13 cellular contexts compared by ENCODE assay signal in the genomic region with DNA sequence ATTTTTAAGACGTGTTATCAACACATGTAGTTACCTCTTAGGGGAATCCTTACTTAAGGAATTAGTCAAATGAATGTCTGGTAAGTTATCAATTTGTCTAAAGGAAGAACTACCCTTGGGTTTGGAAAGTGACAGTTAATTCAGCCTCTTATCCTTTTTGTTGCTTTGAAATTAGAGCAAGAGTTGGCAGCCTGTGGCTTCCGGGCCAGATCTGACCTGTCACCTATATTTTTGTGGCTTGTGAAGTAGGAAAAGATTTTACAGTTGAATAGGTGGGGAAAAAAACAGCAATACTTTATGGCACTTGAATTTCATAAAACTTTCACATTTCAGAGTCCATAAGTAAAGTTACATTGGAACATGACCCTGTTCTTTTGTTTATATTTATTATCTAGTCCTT. TPM values are rescaled to one million over a fixed set of nuclear protein-coding genes. Genes with fewer than 3 reads are reported as not detected.
A peak's percentile ranks its signal among the peaks of the same experiment; 100 is the strongest.
DNase-seq lines count a peak whose midpoint lies in the region; ATAC-seq and TF ChIP-seq lines count a peak whose summit lies in the region.
"Had no signal": no experiment of that assay in that cellular context is flagged by ENCODE, and none has a peak within 500 bp of the region (broad histone marks: within the 10 kb centered on the region; RNA-seq: fewer than 3 reads in every experiment).

No MANE protein-coding gene starts in this region.

- H2BK12ac ChIP-seq in neuronal stem cell (ENCODE audit: low read length): no peak overlapping the region

- peak overlapping the region; percentile 5; the same call in 1 of the 2 replicates for H3K4me3 ChIP-seq in Jurkat, Clone E6-1 (ENCODE audit: low read length)
- no peak overlapping the region for H3K4me3 ChIP-seq in neuronal stem cell (ENCODE audit: low read length in 2 of 2)
- H3K4me3 ChIP-seq: tibial artery had no signal

- CTCF ChIA-PET in CD4-positive, alpha-beta T cell (lab: Charles Lee): interaction anchor here (1.4 to 1.5 kb wide), 2 partner anchors 13 to 155 kb away, joined by 3 to 4 read pairs; no protein-coding TSS in a partner anchor

- no peaks in the 10 kb centered on the region for H3K9me3 ChIP-seq in CD4-positive, alpha-beta T cell (ENCODE audit: control insufficient read depth, low read length)
- H3K9me3 ChIP-seq in neuronal stem cell (replicated peaks in 1 of 2; ENCODE audit: control insufficient read depth in 2 of 2, insufficient read depth in 1 of 2, low read depth in 1 of 2, low read length in 2 of 2): no peaks in the 10 kb centered on the region
- H3K9me3 ChIP-seq: neutrophil, tibial artery had no signal

- H3K14ac ChIP-seq in neuronal stem cell (ENCODE audit: low read length): no peak overlapping the region

- no peak overlapping the region for H4K91ac ChIP-seq in neuronal stem cell (ENCODE audit: low read depth, low read length, poor library complexity)

- H3K4me1 ChIP-seq in neuronal stem cell (ENCODE audit: control insufficient read depth in 2 of 2, insufficient read depth in 1 of 2, low read depth in 1 of 2, low read length in 2 of 2): peaks cover 8 to 18% of the 10 kb centered on the region in 2 donors

- no peak overlapping the region for H3K4ac ChIP-seq in neuronal stem cell (ENCODE audit: low read length)

- H3K27ac ChIP-seq in CD4-positive, alpha-beta T cell (ENCODE audit: low read depth, low read length): no peak overlapping the region
- no peak overlapping the region for H3K27ac ChIP-seq in neuronal stem cell (replicated peaks; ENCODE audit: low read length)
- H3K27ac ChIP-seq: C4-2B, neutrophil had no signal

- H3K79me1 ChIP-seq in neuronal stem cell (ENCODE audit: low read depth, low read length): peaks cover 1% of the 10 kb centered on the region

- peaks cover 54% of the 10 kb centered on the region for H3K36me3 Mint-ChIP-seq in CD4-positive, alpha-beta T cell (ENCODE audit: low read depth)
- no peaks in the 10 kb centered on the region for H3K36me3 Mint-ChIP-seq in activated T-helper 17 cell treated with anti-CD3 and anti-CD28 coated beads, Interleukin-2, amount 50 U/mL, for 72 hours (ENCODE audit: low read depth)

- no peak overlapping the region for H3K18ac ChIP-seq in neuronal stem cell (ENCODE audit: low read length)

- H2BK15ac ChIP-seq in neuronal stem cell (ENCODE audit: low read length): no peak overlapping the region

- H3K9me3 Mint-ChIP-seq in CD4-positive, alpha-beta T cell: no peaks in the 10 kb centered on the region
- H3K9me3 Mint-ChIP-seq in activated T-helper 17 cell treated with anti-CD3 and anti-CD28 coated beads, Interleukin-2, amount 50 U/mL, for 72 hours: no peaks in the 10 kb centered on the region

- H3K4me3 Mint-ChIP-seq in CD4-positive, alpha-beta T cell: peak overlapping the region; percentile 60
- peak overlapping the region; percentile 98 for H3K4me3 Mint-ChIP-seq in activated T-helper 17 cell treated with anti-CD3 and anti-CD28 coated beads, Interleukin-2, amount 50 U/mL, for 72 hours

- H2BK120ac ChIP-seq in neuronal stem cell (ENCODE audit: low read depth, low read length): no peak overlapping the region

- no peak for TF ChIP-seq CTCF in CD4-positive, alpha-beta T cell (IDR thresholded peaks at IDR 0.05)

- H3K27me3 ChIP-seq in CD4-positive, alpha-beta T cell (ENCODE audit: control insufficient read depth, insufficient read depth, low read length): no peaks in the 10 kb centered on the region
- H3K27me3 ChIP-seq in neuronal stem cell (ENCODE audit: control insufficient read depth in 3 of 3, insufficient read depth in 3 of 3, low read depth in 1 of 3, low read length in 3 of 3): no peaks in the 10 kb centered on the region
- H3K27me3 ChIP-seq: neutrophil, tibial artery had no signal

- peaks cover 97% of the 10 kb centered on the region for H3K4me1 Mint-ChIP-seq in CD4-positive, alpha-beta T cell (ENCODE audit: low read depth)
- peaks cover 86% of the 10 kb centered on the region for H3K4me1 Mint-ChIP-seq in activated T-helper 17 cell treated with anti-CD3 and anti-CD28 coated beads, Interleukin-2, amount 50 U/mL, for 72 hours

- H2BK5ac ChIP-seq in neuronal stem cell (ENCODE audit: low read length): no peak overlapping the region

- H2AFZ ChIP-seq in neuronal stem cell (ENCODE audit: low read length): no peak overlapping the region

- H3K23ac ChIP-seq in neuronal stem cell (ENCODE audit: low read depth, low read length, poor library complexity): no peak overlapping the region

- DNase-seq in CD4-positive, alpha-beta T cell: peak in 1 of 10 experiments; percentile 10
- DNase-seq in Jurkat, Clone E6-1 (ENCODE audit: low read depth, low spot score): peak; percentile 61
- peak; percentile 52 for DNase-seq in left colon
- no peak for DNase-seq in neuronal stem cell (ENCODE audit: low spot score)
- DNase-seq in SIG-M5 (lab: John Stamatoyannopoulos, UW): no peak
- DNase-seq: NCI-H2081; NK-92 treated with Interleukin-12 subunit alpha and Interleukin-12 subunit beta, amount 100 ng/mL, for 24 hours; tibial artery had no signal

- peak; percentile 30 for ATAC-seq in CD4-positive, alpha-beta T cell (ENCODE audit: poor library complexity)
- ATAC-seq in activated T-helper 17 cell treated with anti-CD3 and anti-CD28 coated beads, Interleukin-2, amount 50 U/mL, for 72 hours (replicated peaks): peak; percentile 19
- ATAC-seq in left colon (peak; percentile 72), GM19328 (IDR thresholded peaks at IDR 0.05; ENCODE audit: unreplicated experiment) (no peak), HG03520 (IDR thresholded peaks at IDR 0.05; ENCODE audit: unreplicated experiment) (no peak)

- H3K36me3 ChIP-seq in neuronal stem cell (replicated peaks in 1 of 2; ENCODE audit: control insufficient read depth in 2 of 2, insufficient read depth in 2 of 2, low read length in 2 of 2): peaks cover 10 to 76% of the 10 kb centered on the region in 2 donors
- H3K36me3 ChIP-seq: tibial artery had no signal

- H3K27ac Mint-ChIP-seq in CD4-positive, alpha-beta T cell: peak overlapping the region; percentile 48
- peak overlapping the region; percentile 96 for H3K27ac Mint-ChIP-seq in activated T-helper 17 cell treated with anti-CD3 and anti-CD28 coated beads, Interleukin-2, amount 50 U/mL, for 72 hours

- intact Hi-C loops in CD4-positive, alpha-beta T cell (cut with DNase I, micrococcal nuclease): loop anchor here (5.0 to 10.0 kb wide), 4 partner anchors 48 to 434 kb away; partner anchors contain the start of genes CRYZL1 (in 1 of the 2) and ITSN1 (in 1 of the 2)
- intact Hi-C loops in left colon (cut with DNase I, micrococcal nuclease): no loop called here

- no peak overlapping the region for H2AK5ac ChIP-seq in neuronal stem cell (ENCODE audit: low read depth, low read length)

- no peak overlapping the region for H4K8ac ChIP-seq in neuronal stem cell (ENCODE audit: low read depth, low read length)

- WGBS in neuronal stem cell (ENCODE audit: extremely low coverage in 2 of 2, insufficient read length in 2 of 2, insufficient replicate concordance in 1 of 2), 2 donors: no CpG with 5 or more reads among the region's 2 CpGs

- no peak overlapping the region for H3K9ac ChIP-seq in neuronal stem cell (ENCODE audit: low read depth, low read length, poor library complexity)

- no peak overlapping the region for H3K4me2 ChIP-seq in neuronal stem cell (ENCODE audit: insufficient read depth, low read length, poor library complexity, severe bottlenecking)

- H3K27me3 Mint-ChIP-seq in CD4-positive, alpha-beta T cell: no peaks in the 10 kb centered on the region
- H3K27me3 Mint-ChIP-seq in activated T-helper 17 cell treated with anti-CD3 and anti-CD28 coated beads, Interleukin-2, amount 50 U/mL, for 72 hours: no peaks in the 10 kb centered on the region

- POLR2A ChIA-PET in CD4-positive, alpha-beta T cell (lab: Charles Lee): interaction anchor here (1.4 to 2.0 kb wide), 4 partner anchors 12 to 130 kb away, joined by 4 to 14 read pairs (median 4); no protein-coding TSS in a partner anchor

RNA-seq across cellular contexts. Expression of gene MRPS6, which starts 5.5 kb away (rescaled TPM):
- total RNA-seq in CD4-positive, alpha-beta T cell: 10 to 100 TPM; 13.5 to 14.4 TPM
- polyA plus RNA-seq in Jurkat, Clone E6-1 (2012; ENCODE audit: insufficient read depth, insufficient read length): 81.5 TPM
- 100 to 1,000 TPM; 131 to 141 TPM for total RNA-seq in activated T-helper 17 cell treated with anti-CD3 and anti-CD28 coated beads, Interleukin-2, amount 50 U/mL, for 72 hours
- 10 to 100 TPM; 42.3 to 54.7 TPM for total RNA-seq in left colon
- 357 TPM for polyA plus RNA-seq in neuronal stem cell (2013, experiment 1 of 2)
- 340 TPM for polyA plus RNA-seq in neuronal stem cell (2013, experiment 2 of 2)

RNA-seq across cellular contexts. Expression of gene SLC5A3, which starts 5.5 kb away (rescaled TPM):
- 1 to 10 TPM; 4.6 to 4.9 TPM for total RNA-seq in CD4-positive, alpha-beta T cell
- polyA plus RNA-seq in Jurkat, Clone E6-1 (2012; ENCODE audit: insufficient read depth, insufficient read length): 14.1 TPM
- 10 to 100 TPM; 35.5 to 72.2 TPM for total RNA-seq in activated T-helper 17 cell treated with anti-CD3 and anti-CD28 coated beads, Interleukin-2, amount 50 U/mL, for 72 hours
- total RNA-seq in left colon: 10 to 100 TPM; 14.6 to 19.2 TPM
- 15.1 TPM for polyA plus RNA-seq in neuronal stem cell (2013, experiment 1 of 2)
- polyA plus RNA-seq in neuronal stem cell (2013, experiment 2 of 2): 15.5 TPM

Comparison
In these comparisons a context has a peak if more than half of its experiments do, and no peak if none do; other contexts are left out.
1. ATAC-seq: peak in CD4-positive, alpha-beta T cell (single experiment), activated T-helper 17 cell treated with anti-CD3 and anti-CD28 coated beads, Interleukin-2, amount 50 U/mL, for 72 hours (single experiment) and left colon (single experiment); none in GM19328 (single experiment) and HG03520 (single experiment).
2. DNase-seq: peak in Jurkat, Clone E6-1 (single experiment) and left colon (2 of 2); none in neuronal stem cell (single experiment) and SIG-M5 (single experiment).
3. intact Hi-C loops: an anchor here in CD4-positive, alpha-beta T cell (5.0 to 10.0 kb wide); none called in left colon.